ENCODE assay signal across 1 cellular context in the genomic region with DNA sequence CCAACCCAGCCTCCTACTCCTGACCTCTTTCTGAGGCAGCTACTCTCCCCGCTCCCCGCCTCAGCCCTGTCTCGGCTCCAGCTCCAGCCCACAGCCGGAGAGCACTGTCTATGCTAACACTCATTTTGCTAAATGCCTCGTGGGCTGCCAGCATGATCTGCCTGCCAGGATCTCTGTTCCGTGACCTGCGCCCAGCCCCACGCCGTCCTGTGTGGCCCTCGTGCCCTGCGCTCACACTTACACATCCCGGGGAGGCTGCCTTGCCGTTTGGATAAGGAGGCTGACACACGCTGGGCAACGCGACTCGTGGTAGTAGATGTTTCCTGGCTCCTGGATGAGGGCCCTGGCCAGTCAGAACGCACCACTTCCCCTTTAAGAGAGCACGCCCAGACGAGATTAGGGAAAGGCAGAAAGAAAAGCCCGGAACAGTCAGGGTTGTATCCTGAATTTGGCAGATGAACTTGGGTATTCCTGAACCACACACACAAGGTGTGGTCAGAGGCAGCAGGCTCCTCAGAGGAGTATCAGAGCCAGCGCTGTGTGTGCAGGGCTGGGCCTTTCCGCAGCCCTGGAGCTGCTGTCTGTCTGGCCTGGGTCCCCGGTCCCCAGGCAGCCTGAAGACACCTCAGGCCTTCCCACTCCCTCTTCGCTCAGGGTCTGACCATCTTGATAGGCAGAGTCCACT.
TF ChIP-seq lines count a peak whose summit lies in the region.

No MANE protein-coding gene starts in this region.

TF ChIP-seq in K562, 482 proteins besides CTCF, POLR2A, EP300 and RAD21 (continued from another document and continues in another):
- TF ChIP-seq, protein P1, sequence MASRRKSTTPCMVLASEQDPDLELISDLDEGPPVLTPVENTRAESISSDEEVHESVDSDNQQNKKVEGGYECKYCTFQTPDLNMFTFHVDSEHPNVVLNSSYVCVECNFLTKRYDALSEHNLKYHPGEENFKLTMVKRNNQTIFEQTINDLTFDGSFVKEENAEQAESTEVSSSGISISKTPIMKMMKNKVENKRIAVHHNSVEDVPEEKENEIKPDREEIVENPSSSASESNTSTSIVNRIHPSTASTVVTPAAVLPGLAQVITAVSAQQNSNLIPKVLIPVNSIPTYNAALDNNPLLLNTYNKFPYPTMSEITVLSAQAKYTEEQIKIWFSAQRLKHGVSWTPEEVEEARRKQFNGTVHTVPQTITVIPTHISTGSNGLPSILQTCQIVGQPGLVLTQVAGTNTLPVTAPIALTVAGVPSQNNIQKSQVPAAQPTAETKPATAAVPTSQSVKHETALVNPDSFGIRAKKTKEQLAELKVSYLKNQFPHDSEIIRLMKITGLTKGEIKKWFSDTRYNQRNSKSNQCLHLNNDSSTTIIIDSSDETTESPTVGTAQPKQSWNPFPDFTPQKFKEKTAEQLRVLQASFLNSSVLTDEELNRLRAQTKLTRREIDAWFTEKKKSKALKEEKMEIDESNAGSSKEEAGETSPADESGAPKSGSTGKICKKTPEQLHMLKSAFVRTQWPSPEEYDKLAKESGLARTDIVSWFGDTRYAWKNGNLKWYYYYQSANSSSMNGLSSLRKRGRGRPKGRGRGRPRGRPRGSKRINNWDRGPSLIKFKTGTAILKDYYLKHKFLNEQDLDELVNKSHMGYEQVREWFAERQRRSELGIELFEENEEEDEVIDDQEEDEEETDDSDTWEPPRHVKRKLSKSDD (conservative IDR thresholded peaks at IDR 0.05; ENCODE audit: low read length), result no peak
- TF ChIP-seq SMARCB1 (IDR thresholded peaks at IDR 0.05; ENCODE audit: insufficient read length, low read depth) (no peak), STAG1 (CRISPR knock-in tag; IDR thresholded peaks at IDR 0.05; ENCODE audit: borderline replicate concordance) (no peak), FOXA1 (IDR thresholded peaks at IDR 0.05; ENCODE audit: borderline replicate concordance) (no peak), EGR1 (conservative IDR thresholded peaks at IDR 0.05) (no peak), HMG20A (CRISPR knock-in tag; conservative IDR thresholded peaks at IDR 0.05) (no peak), ZNF274 (IDR thresholded peaks at IDR 0.05; ENCODE audit: borderline replicate concordance, low read depth, low read length) (no peak), ZBTB8A (IDR thresholded peaks at IDR 0.05; ENCODE audit: partially characterized antibody) (no peak), RBM15 (IDR thresholded peaks at IDR 0.05; ENCODE audit: insufficient read depth, low read length) (no peak), NFYB (IDR thresholded peaks at IDR 0.05; ENCODE audit: extremely low read depth, insufficient read length) (no peak), ZNF224 (CRISPR knock-in tag; IDR thresholded peaks at IDR 0.05) (no peak), ZNF77 (CRISPR knock-in tag; IDR thresholded peaks at IDR 0.05) (no peak), RBM22 (IDR thresholded peaks at IDR 0.05; ENCODE audit: low read depth, low read length, poor library complexity, severe bottlenecking) (no peak), HEY1 (CRISPR knock-in tag; IDR thresholded peaks at IDR 0.05; ENCODE audit: borderline replicate concordance) (no peak), GATAD2A (IDR thresholded peaks at IDR 0.05) (no peak), CTBP1 (IDR thresholded peaks at IDR 0.05; ENCODE audit: borderline replicate concordance) (peak; percentile 61; the same call in 1 of the 2 replicates), ZNF232 (CRISPR knock-in tag; IDR thresholded peaks at IDR 0.05) (no peak), TRIM28 (IDR thresholded peaks at IDR 0.05) (no peak), RAD51 (IDR thresholded peaks at IDR 0.05; ENCODE audit: borderline replicate concordance, low read depth) (no peak), STAT5A (IDR thresholded peaks at IDR 0.05; ENCODE audit: borderline replicate concordance, low read length) (no peak), ZNF311 (CRISPR knock-in tag; IDR thresholded peaks at IDR 0.05) (no peak), ZBED1 (IDR thresholded peaks at IDR 0.05) (no peak), CBX8 (IDR thresholded peaks at IDR 0.05; ENCODE audit: borderline replicate concordance, extremely low read depth, low read depth, low read length, poor library complexity, severe bottlenecking) (no peak), ZNF589 (CRISPR knock-in tag; IDR thresholded peaks at IDR 0.05; ENCODE audit: low read depth) (no peak), ZNF778 (CRISPR knock-in tag; IDR thresholded peaks at IDR 0.05) (no peak), NCOR1 (IDR thresholded peaks at IDR 0.05) (no peak), COPS2 (conservative IDR thresholded peaks at IDR 0.05) (no peak), GTF2F1 (IDR thresholded peaks at IDR 0.05; ENCODE audit: low read depth, low read length) (no peak), ZZZ3 (IDR thresholded peaks at IDR 0.05) (no peak), MEF2A (IDR thresholded peaks at IDR 0.05; ENCODE audit: control insufficient read depth, low read depth, low read length) (no peak), ERF (CRISPR knock-in tag; IDR thresholded peaks at IDR 0.05) (0 out of 2 replicates have a peak, but pooled peaks have one; percentile 48), ZNF76 (CRISPR knock-in tag; IDR thresholded peaks at IDR 0.05; ENCODE audit: borderline replicate concordance) (no peak), ZFP36 (IDR thresholded peaks at IDR 0.05; ENCODE audit: low read depth, low read length, partially characterized antibody) (peak; percentile 2), NR4A1 (CRISPR knock-in tag; IDR thresholded peaks at IDR 0.05) (no peak), NR4A1 (tag; IDR thresholded peaks at IDR 0.05) (no peak), LCOR (CRISPR knock-in tag; IDR thresholded peaks at IDR 0.05) (peak; percentile 81), RBM25 (IDR thresholded peaks at IDR 0.05; ENCODE audit: low read depth, low read length, severe bottlenecking) (no peak), SREBF2 (CRISPR knock-in tag; IDR thresholded peaks at IDR 0.05) (no peak), PRPF4 (IDR thresholded peaks at IDR 0.05; ENCODE audit: insufficient read depth, low read depth, low read length, poor library complexity, severe bottlenecking) (no peak), GABPB1 (CRISPR knock-in tag; IDR thresholded peaks at IDR 0.05) (0 out of 2 replicates have a peak, but pooled peaks have one; percentile 42), RUNX1 (IDR thresholded peaks at IDR 0.05; ENCODE audit: low read depth) (no peak), SMARCA4 (IDR thresholded peaks at IDR 0.05) (0 out of 2 replicates have a peak, but pooled peaks have one; percentile 16), SUPT5H (IDR thresholded peaks at IDR 0.05) (peak; percentile 22; the same call in 1 of the 2 replicates), ZNF583 (CRISPR knock-in tag; IDR thresholded peaks at IDR 0.05) (no peak), CCNT2 (IDR thresholded peaks at IDR 0.05; ENCODE audit: borderline replicate concordance, extremely low read depth, insufficient read length, low read depth, low read length) (no peak), TGIF2 (CRISPR knock-in tag; IDR thresholded peaks at IDR 0.05) (no peak), KAT7 (CRISPR knock-in tag; IDR thresholded peaks at IDR 0.05; ENCODE audit: borderline replicate concordance) (no peak), RFX7 (CRISPR knock-in tag; IDR thresholded peaks at IDR 0.05) (no peak), DPF2 (IDR thresholded peaks at IDR 0.05) (no peak), TAF9B (IDR thresholded peaks at IDR 0.05; ENCODE audit: partially characterized antibody) (no peak), MCM3 (IDR thresholded peaks at IDR 0.05) (no peak), L3MBTL2 (IDR thresholded peaks at IDR 0.05) (peak; percentile 70), SRSF7 (optimal IDR thresholded peaks at IDR 0.05; ENCODE audit: low read depth, low read length) (no peak), JUN (IDR thresholded peaks at IDR 0.05; ENCODE audit: borderline replicate concordance, low read depth, low read length) (no peak), JUN (CRISPR knock-in tag; IDR thresholded peaks at IDR 0.05; ENCODE audit: borderline replicate concordance) (no peak), CBFA2T3 (IDR thresholded peaks at IDR 0.05) (no peak), TCF3 (CRISPR knock-in tag; IDR thresholded peaks at IDR 0.05) (no peak), MAFG (tag; conservative IDR thresholded peaks at IDR 0.05) (no peak), ZNF197 (CRISPR knock-in tag; IDR thresholded peaks at IDR 0.05; ENCODE audit: low read depth) (no peak)
- TF ChIP-seq, protein P2, sequence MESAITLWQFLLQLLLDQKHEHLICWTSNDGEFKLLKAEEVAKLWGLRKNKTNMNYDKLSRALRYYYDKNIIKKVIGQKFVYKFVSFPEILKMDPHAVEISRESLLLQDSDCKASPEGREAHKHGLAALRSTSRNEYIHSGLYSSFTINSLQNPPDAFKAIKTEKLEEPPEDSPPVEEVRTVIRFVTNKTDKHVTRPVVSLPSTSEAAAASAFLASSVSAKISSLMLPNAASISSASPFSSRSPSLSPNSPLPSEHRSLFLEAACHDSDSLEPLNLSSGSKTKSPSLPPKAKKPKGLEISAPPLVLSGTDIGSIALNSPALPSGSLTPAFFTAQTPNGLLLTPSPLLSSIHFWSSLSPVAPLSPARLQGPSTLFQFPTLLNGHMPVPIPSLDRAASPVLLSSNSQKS (CRISPR knock-in tag; IDR thresholded peaks at IDR 0.05), result no peak
- TF ChIP-seq, protein P3, sequence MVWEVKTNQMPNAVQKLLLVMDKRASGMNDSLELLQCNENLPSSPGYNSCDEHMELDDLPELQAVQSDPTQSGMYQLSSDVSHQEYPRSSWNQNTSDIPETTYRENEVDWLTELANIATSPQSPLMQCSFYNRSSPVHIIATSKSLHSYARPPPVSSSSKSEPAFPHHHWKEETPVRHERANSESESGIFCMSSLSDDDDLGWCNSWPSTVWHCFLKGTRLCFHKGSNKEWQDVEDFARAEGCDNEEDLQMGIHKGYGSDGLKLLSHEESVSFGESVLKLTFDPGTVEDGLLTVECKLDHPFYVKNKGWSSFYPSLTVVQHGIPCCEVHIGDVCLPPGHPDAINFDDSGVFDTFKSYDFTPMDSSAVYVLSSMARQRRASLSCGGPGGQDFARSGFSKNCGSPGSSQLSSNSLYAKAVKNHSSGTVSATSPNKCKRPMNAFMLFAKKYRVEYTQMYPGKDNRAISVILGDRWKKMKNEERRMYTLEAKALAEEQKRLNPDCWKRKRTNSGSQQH (CRISPR knock-in tag; IDR thresholded peaks at IDR 0.05), result no peak
- TF ChIP-seq, protein P4, sequence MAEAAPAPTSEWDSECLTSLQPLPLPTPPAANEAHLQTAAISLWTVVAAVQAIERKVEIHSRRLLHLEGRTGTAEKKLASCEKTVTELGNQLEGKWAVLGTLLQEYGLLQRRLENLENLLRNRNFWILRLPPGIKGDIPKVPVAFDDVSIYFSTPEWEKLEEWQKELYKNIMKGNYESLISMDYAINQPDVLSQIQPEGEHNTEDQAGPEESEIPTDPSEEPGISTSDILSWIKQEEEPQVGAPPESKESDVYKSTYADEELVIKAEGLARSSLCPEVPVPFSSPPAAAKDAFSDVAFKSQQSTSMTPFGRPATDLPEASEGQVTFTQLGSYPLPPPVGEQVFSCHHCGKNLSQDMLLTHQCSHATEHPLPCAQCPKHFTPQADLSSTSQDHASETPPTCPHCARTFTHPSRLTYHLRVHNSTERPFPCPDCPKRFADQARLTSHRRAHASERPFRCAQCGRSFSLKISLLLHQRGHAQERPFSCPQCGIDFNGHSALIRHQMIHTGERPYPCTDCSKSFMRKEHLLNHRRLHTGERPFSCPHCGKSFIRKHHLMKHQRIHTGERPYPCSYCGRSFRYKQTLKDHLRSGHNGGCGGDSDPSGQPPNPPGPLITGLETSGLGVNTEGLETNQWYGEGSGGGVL (CRISPR knock-in tag; IDR thresholded peaks at IDR 0.05), result no peak
- TF ChIP-seq, protein P5, sequence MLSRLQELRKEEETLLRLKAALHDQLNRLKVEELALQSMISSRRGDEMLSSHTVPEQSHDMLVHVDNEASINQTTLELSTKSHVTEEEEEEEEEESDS (CRISPR knock-in tag; IDR thresholded peaks at IDR 0.05), result no peak
- TF ChIP-seq, protein P6, sequence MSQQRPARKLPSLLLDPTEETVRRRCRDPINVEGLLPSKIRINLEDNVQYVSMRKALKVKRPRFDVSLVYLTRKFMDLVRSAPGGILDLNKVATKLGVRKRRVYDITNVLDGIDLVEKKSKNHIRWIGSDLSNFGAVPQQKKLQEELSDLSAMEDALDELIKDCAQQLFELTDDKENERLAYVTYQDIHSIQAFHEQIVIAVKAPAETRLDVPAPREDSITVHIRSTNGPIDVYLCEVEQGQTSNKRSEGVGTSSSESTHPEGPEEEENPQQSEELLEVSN (IDR thresholded peaks at IDR 0.05; ENCODE audit: borderline replicate concordance in 1 of 2, extremely low read depth in 1 of 2, insufficient read depth in 1 of 2, insufficient read length in 1 of 2, low read depth in 1 of 2, low read length in 1 of 2, poor library complexity in 1 of 2, severe bottlenecking in 1 of 2), result peak; percentile 8 to 38
- TF ChIP-seq, protein P7, sequence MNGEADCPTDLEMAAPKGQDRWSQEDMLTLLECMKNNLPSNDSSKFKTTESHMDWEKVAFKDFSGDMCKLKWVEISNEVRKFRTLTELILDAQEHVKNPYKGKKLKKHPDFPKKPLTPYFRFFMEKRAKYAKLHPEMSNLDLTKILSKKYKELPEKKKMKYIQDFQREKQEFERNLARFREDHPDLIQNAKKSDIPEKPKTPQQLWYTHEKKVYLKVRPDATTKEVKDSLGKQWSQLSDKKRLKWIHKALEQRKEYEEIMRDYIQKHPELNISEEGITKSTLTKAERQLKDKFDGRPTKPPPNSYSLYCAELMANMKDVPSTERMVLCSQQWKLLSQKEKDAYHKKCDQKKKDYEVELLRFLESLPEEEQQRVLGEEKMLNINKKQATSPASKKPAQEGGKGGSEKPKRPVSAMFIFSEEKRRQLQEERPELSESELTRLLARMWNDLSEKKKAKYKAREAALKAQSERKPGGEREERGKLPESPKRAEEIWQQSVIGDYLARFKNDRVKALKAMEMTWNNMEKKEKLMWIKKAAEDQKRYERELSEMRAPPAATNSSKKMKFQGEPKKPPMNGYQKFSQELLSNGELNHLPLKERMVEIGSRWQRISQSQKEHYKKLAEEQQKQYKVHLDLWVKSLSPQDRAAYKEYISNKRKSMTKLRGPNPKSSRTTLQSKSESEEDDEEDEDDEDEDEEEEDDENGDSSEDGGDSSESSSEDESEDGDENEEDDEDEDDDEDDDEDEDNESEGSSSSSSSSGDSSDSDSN (IDR thresholded peaks at IDR 0.05; ENCODE audit: borderline replicate concordance in 1 of 2, low read depth in 2 of 2, low read length in 2 of 2), result no peak
- TF ChIP-seq, protein P8, sequence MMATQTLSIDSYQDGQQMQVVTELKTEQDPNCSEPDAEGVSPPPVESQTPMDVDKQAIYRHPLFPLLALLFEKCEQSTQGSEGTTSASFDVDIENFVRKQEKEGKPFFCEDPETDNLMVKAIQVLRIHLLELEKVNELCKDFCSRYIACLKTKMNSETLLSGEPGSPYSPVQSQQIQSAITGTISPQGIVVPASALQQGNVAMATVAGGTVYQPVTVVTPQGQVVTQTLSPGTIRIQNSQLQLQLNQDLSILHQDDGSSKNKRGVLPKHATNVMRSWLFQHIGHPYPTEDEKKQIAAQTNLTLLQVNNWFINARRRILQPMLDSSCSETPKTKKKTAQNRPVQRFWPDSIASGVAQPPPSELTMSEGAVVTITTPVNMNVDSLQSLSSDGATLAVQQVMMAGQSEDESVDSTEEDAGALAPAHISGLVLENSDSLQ (IDR thresholded peaks at IDR 0.05), result no peak
